Comparison of ENCODE assay signal across 1 cellular context in the genomic region with DNA sequence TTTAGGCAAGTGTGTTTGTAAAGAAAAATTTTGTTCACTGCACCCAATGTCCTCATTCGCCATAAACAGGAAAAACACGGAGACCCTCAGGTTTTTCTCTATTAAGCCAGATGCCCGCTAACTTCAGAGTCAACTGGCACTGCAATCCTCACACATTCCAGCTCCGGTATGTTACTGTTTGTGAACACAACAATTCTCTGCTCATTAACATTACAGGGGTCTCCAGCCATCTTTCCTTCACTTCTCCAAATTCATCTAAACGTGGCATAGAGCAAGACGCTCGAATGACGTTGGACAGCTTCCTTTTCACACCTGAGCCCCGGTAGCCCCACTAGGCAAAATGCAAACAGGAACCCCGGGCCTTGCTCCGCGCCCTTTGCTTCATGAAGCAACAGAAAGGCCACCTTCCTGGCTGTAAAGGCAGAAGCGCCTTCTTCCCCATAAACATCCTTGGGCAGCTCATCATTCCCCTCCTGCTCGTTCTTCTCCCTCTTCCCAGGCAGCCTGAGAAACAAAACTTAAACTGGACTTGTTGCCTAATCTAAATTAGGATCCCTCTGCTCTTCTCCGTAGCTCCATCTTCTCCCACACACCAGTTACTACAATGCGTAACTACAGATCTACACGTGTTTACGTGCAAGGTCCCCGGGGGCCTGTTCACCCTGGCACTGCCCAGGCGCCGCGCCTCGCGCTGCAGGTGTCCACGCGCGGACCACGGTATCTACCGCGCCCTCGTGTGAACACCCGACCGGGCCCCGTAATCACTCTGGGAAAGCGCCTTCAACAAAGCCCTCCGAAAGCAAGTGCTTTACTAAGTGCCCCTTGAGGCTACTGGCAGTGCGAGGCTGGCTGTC.
TF ChIP-seq lines count a peak whose summit lies in the region.

No MANE protein-coding gene starts in this region.

TF ChIP-seq in HEK293, 187 proteins besides CTCF, POLR2A, EP300 and RAD21 (continued from another document and continues in another):
- TF ChIP-seq, protein P1, sequence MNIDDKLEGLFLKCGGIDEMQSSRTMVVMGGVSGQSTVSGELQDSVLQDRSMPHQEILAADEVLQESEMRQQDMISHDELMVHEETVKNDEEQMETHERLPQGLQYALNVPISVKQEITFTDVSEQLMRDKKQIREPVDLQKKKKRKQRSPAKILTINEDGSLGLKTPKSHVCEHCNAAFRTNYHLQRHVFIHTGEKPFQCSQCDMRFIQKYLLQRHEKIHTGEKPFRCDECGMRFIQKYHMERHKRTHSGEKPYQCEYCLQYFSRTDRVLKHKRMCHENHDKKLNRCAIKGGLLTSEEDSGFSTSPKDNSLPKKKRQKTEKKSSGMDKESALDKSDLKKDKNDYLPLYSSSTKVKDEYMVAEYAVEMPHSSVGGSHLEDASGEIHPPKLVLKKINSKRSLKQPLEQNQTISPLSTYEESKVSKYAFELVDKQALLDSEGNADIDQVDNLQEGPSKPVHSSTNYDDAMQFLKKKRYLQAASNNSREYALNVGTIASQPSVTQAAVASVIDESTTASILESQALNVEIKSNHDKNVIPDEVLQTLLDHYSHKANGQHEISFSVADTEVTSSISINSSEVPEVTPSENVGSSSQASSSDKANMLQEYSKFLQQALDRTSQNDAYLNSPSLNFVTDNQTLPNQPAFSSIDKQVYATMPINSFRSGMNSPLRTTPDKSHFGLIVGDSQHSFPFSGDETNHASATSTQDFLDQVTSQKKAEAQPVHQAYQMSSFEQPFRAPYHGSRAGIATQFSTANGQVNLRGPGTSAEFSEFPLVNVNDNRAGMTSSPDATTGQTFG (tag by site-specific recombination; IDR thresholded peaks at IDR 0.05; ENCODE audit: borderline replicate concordance) = no peak
- TF ChIP-seq KLF8 (tag by site-specific recombination; IDR thresholded peaks at IDR 0.05) = peak; percentile 59
- no peak for TF ChIP-seq ZNF791 (tag by site-specific recombination; IDR thresholded peaks at IDR 0.05)
- no peak for TF ChIP-seq ZNF571 (tag by site-specific recombination; IDR thresholded peaks at IDR 0.05)
- TF ChIP-seq, protein P2, sequence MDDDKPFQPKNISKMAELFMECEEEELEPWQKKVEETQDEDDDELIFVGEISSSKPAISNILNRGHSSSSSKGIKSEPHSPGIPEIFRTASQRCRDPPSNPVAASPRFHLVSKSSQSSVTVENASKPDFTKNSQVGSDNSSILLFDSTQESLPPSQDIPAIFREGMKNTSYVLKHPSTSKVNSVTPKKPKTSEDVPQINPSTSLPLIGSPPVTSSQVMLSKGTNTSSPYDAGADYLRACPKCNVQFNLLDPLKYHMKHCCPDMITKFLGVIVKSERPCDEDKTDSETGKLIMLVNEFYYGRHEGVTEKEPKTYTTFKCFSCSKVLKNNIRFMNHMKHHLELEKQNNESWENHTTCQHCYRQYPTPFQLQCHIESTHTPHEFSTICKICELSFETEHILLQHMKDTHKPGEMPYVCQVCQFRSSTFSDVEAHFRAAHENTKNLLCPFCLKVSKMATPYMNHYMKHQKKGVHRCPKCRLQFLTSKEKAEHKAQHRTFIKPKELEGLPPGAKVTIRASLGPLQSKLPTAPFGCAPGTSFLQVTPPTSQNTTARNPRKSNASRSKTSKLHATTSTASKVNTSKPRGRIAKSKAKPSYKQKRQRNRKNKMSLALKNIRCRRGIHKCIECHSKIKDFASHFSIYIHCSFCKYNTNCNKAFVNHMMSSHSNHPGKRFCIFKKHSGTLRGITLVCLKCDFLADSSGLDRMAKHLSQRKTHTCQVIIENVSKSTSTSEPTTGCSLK (tag by site-specific recombination; IDR thresholded peaks at IDR 0.05) = no peak
- TF ChIP-seq ZNF138 (tag by site-specific recombination; IDR thresholded peaks at IDR 0.05; ENCODE audit: borderline replicate concordance) = no peak
- TF ChIP-seq ZNF776 (tag by site-specific recombination; IDR thresholded peaks at IDR 0.05; ENCODE audit: borderline replicate concordance) = no peak
- no peak for TF ChIP-seq ZNF146 (tag by site-specific recombination; IDR thresholded peaks at IDR 0.05)
- TF ChIP-seq REPIN1 (tag by site-specific recombination; IDR thresholded peaks at IDR 0.05; ENCODE audit: low read depth) = no peak
- TF ChIP-seq, protein P3, sequence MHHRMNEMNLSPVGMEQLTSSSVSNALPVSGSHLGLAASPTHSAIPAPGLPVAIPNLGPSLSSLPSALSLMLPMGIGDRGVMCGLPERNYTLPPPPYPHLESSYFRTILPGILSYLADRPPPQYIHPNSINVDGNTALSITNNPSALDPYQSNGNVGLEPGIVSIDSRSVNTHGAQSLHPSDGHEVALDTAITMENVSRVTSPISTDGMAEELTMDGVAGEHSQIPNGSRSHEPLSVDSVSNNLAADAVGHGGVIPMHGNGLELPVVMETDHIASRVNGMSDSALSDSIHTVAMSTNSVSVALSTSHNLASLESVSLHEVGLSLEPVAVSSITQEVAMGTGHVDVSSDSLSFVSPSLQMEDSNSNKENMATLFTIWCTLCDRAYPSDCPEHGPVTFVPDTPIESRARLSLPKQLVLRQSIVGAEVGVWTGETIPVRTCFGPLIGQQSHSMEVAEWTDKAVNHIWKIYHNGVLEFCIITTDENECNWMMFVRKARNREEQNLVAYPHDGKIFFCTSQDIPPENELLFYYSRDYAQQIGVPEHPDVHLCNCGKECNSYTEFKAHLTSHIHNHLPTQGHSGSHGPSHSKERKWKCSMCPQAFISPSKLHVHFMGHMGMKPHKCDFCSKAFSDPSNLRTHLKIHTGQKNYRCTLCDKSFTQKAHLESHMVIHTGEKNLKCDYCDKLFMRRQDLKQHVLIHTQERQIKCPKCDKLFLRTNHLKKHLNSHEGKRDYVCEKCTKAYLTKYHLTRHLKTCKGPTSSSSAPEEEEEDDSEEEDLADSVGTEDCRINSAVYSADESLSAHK (tag by site-specific recombination; IDR thresholded peaks at IDR 0.05) = no peak
- TF ChIP-seq, protein P4, sequence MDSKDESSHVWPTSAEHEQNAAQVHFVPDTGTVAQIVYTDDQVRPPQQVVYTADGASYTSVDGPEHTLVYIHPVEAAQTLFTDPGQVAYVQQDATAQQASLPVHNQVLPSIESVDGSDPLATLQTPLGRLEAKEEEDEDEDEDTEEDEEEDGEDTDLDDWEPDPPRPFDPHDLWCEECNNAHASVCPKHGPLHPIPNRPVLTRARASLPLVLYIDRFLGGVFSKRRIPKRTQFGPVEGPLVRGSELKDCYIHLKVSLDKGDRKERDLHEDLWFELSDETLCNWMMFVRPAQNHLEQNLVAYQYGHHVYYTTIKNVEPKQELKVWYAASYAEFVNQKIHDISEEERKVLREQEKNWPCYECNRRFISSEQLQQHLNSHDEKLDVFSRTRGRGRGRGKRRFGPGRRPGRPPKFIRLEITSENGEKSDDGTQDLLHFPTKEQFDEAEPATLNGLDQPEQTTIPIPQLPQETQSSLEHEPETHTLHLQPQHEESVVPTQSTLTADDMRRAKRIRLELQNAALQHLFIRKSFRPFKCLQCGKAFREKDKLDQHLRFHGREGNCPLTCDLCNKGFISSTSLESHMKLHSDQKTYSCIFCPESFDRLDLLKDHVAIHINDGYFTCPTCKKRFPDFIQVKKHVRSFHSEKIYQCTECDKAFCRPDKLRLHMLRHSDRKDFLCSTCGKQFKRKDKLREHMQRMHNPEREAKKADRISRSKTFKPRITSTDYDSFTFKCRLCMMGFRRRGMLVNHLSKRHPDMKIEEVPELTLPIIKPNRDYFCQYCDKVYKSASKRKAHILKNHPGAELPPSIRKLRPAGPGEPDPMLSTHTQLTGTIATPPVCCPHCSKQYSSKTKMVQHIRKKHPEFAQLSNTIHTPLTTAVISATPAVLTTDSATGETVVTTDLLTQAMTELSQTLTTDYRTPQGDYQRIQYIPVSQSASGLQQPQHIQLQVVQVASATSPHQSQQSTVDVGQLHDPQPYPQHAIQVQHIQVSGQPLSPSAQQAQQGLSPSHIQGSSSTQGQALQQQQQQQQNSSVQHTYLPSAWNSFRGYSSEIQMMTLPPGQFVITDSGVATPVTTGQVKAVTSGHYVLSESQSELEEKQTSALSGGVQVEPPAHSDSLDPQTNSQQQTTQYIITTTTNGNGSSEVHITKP (tag by site-specific recombination; IDR thresholded peaks at IDR 0.05) = no peak; the same call in 1 of the 2 replicates
- peak; percentile 61; the same call in 1 of the 2 replicates for TF ChIP-seq ZNF2 (tag by site-specific recombination; IDR thresholded peaks at IDR 0.05)
- TF ChIP-seq ZNF544 (tag by site-specific recombination; IDR thresholded peaks at IDR 0.05) = no peak
- TF ChIP-seq ZNF529 (tag by site-specific recombination; IDR thresholded peaks at IDR 0.05; ENCODE audit: insufficient replicate concordance) = no peak
- TF ChIP-seq ZNF768 (tag by site-specific recombination; IDR thresholded peaks at IDR 0.05) = no peak
- TF ChIP-seq ZSCAN30 (tag by site-specific recombination; IDR thresholded peaks at IDR 0.05) = peak; percentile 77
- no peak for TF ChIP-seq ZNF548 (tag by site-specific recombination; IDR thresholded peaks at IDR 0.05)
- TF ChIP-seq ZNF585B (tag by site-specific recombination; IDR thresholded peaks at IDR 0.05) = no peak
- TF ChIP-seq, protein P5, sequence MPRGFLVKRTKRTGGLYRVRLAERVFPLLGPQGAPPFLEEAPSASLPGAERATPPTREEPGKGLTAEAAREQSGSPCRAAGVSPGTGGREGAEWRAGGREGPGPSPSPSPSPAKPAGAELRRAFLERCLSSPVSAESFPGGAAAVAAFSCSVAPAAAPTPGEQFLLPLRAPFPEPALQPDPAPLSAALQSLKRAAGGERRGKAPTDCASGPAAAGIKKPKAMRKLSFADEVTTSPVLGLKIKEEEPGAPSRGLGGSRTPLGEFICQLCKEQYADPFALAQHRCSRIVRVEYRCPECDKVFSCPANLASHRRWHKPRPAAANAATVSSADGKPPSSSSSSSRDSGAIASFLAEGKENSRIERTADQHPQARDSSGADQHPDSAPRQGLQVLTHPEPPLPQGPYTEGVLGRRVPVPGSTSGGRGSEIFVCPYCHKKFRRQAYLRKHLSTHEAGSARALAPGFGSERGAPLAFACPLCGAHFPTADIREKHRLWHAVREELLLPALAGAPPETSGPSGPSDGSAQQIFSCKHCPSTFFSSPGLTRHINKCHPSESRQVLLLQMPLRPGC (tag by site-specific recombination; IDR thresholded peaks at IDR 0.05) = no peak
- no peak; the same call in 1 of the 2 replicates for TF ChIP-seq BCL11A (tag by site-specific recombination; IDR thresholded peaks at IDR 0.05; ENCODE audit: low read depth)
- TF ChIP-seq ZNF354C (tag by site-specific recombination; IDR thresholded peaks at IDR 0.05; ENCODE audit: borderline replicate concordance, low read depth) = no peak
- no peak for TF ChIP-seq IKZF3 (tag by site-specific recombination; IDR thresholded peaks at IDR 0.05)
- TF ChIP-seq, protein P6, sequence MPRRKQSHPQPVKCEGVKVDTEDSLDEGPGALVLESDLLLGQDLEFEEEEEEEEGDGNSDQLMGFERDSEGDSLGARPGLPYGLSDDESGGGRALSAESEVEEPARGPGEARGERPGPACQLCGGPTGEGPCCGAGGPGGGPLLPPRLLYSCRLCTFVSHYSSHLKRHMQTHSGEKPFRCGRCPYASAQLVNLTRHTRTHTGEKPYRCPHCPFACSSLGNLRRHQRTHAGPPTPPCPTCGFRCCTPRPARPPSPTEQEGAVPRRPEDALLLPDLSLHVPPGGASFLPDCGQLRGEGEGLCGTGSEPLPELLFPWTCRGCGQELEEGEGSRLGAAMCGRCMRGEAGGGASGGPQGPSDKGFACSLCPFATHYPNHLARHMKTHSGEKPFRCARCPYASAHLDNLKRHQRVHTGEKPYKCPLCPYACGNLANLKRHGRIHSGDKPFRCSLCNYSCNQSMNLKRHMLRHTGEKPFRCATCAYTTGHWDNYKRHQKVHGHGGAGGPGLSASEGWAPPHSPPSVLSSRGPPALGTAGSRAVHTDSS (tag by site-specific recombination; IDR thresholded peaks at IDR 0.05) = no peak
- no peak for TF ChIP-seq ZNF266 (tag by site-specific recombination; IDR thresholded peaks at IDR 0.05; ENCODE audit: low read depth)
- no peak for TF ChIP-seq ZNF157 (tag by site-specific recombination; IDR thresholded peaks at IDR 0.05)
- no peak for TF ChIP-seq ZNF239 (tag by site-specific recombination; IDR thresholded peaks at IDR 0.05)
- TF ChIP-seq, protein P7, sequence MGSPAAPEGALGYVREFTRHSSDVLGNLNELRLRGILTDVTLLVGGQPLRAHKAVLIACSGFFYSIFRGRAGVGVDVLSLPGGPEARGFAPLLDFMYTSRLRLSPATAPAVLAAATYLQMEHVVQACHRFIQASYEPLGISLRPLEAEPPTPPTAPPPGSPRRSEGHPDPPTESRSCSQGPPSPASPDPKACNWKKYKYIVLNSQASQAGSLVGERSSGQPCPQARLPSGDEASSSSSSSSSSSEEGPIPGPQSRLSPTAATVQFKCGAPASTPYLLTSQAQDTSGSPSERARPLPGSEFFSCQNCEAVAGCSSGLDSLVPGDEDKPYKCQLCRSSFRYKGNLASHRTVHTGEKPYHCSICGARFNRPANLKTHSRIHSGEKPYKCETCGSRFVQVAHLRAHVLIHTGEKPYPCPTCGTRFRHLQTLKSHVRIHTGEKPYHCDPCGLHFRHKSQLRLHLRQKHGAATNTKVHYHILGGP (tag by site-specific recombination; IDR thresholded peaks at IDR 0.05) = no peak
- TF ChIP-seq ZNF311 (tag by site-specific recombination; IDR thresholded peaks at IDR 0.05; ENCODE audit: borderline replicate concordance) = no peak
- TF ChIP-seq ZNF830 (tag by site-specific recombination; IDR thresholded peaks at IDR 0.05; ENCODE audit: low read depth) = no peak
- TF ChIP-seq ZNF561 (tag by site-specific recombination; IDR thresholded peaks at IDR 0.05; ENCODE audit: borderline replicate concordance) = no peak
- TF ChIP-seq KLF10 (tag by site-specific recombination; IDR thresholded peaks at IDR 0.05) = no peak
- no peak for TF ChIP-seq MYNN (tag by site-specific recombination; IDR thresholded peaks at IDR 0.05; ENCODE audit: borderline replicate concordance)
- TF ChIP-seq, protein P8, sequence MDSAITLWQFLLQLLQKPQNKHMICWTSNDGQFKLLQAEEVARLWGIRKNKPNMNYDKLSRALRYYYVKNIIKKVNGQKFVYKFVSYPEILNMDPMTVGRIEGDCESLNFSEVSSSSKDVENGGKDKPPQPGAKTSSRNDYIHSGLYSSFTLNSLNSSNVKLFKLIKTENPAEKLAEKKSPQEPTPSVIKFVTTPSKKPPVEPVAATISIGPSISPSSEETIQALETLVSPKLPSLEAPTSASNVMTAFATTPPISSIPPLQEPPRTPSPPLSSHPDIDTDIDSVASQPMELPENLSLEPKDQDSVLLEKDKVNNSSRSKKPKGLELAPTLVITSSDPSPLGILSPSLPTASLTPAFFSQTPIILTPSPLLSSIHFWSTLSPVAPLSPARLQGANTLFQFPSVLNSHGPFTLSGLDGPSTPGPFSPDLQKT (IDR thresholded peaks at IDR 0.05; ENCODE audit: borderline replicate concordance, low read depth, low read length) = no peak
- no peak for TF ChIP-seq ZNF510 (tag by site-specific recombination; IDR thresholded peaks at IDR 0.05; ENCODE audit: insufficient replicate concordance)
- TF ChIP-seq, protein P9, sequence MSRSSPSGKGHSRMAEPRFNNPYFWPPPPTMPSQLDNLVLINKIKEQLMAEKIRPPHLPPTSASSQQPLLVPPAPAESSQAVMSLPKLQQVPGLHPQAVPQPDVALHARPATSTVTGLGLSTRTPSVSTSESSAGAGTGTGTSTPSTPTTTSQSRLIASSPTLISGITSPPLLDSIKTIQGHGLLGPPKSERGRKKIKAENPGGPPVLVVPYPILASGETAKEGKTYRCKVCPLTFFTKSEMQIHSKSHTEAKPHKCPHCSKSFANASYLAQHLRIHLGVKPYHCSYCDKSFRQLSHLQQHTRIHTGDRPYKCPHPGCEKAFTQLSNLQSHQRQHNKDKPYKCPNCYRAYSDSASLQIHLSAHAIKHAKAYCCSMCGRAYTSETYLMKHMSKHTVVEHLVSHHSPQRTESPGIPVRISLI (tag by site-specific recombination; IDR thresholded peaks at IDR 0.05) = no peak
- TF ChIP-seq ZNF555 (tag by site-specific recombination; conservative IDR thresholded peaks at IDR 0.05) = no peak
- no peak for TF ChIP-seq ZNF416 (tag by site-specific recombination; IDR thresholded peaks at IDR 0.05)
- no peak for TF ChIP-seq ZNF140 (tag by site-specific recombination; IDR thresholded peaks at IDR 0.05)
- TF ChIP-seq ZNF274 (IDR thresholded peaks at IDR 0.05; ENCODE audit: low read length) = no peak
- TF ChIP-seq ZNF274 (tag by site-specific recombination; IDR thresholded peaks at IDR 0.05; ENCODE audit: borderline replicate concordance) = no peak
